ENCODE assay signal across 28 cellular contexts in the genomic region with DNA sequence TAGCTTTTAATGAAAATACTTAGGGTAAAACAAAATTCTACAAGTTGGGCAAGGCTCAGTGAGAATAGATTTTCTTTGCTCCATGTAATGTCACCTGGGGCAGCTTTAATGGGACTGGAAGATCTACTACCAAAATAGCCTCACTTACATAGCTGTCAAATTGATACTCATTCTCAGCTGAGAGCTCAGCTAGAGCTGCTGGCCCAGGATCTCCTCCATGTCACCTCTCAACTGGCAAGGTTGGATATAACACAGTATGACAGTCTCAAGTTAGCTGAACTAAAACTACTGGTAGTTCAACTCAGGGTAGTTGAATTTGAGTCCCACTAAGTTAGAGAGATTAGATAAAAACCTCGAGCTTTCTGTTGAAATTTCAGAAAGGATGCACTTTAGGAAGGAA.
"Had no signal": no experiment of that assay in that cellular context is flagged by ENCODE, and none has a peak within 500 bp of the region (broad histone marks: within the 10 kb centered on the region; RNA-seq: fewer than 3 reads in every experiment).

No MANE protein-coding gene starts in this region.

- H3K27ac ChIP-seq: hepatocyte, neural progenitor cell, neutrophil, parathyroid adenoma, psoas muscle, skin epidermis, stomach, testis, thyroid gland, transverse colon, upper lobe of left lung, vagina had no signal

- H3K9me3 Mint-ChIP-seq: mesothelial cell of epicardium, naive B cell, nephron progenitor cell, neural progenitor cell had no signal

- DNase-seq: islet precursor cell; mesendoderm; naive B cell; natural killer cell; nephron progenitor cell; occipital lobe; psoas muscle; stimulated activated CD4-positive, alpha-beta T cell treated with anti-CD3 and anti-CD28 coated beads, Interleukin-12 subunit alpha, Interleukin-12 subunit beta, amount 100 ng/mL, for 4 hours; stimulated activated CD4-positive, alpha-beta T cell treated with anti-CD3 and anti-CD28 coated beads, Interleukin-15, amount 100 ng/mL, for 24 hours; stimulated activated CD4-positive, alpha-beta T cell treated with anti-CD3 and anti-CD28 coated beads, Interleukin-2, amount 100 ng/mL, for 24 hours; stimulated activated CD4-positive, alpha-beta T cell treated with anti-CD3 and anti-CD28 coated beads, Interleukin-4, amount 100 ng/mL, for 1 hour; stimulated activated naive B cell treated with anti-CD40 and anti-IgM and Interleukin-4, amounts not matched to agents 10 μg/mL and 1 μg/mL and 100 μg/mL, for 72 hours; stimulated activated naive CD8-positive, alpha-beta T cell treated with anti-CD3 and anti-CD28 coated beads, Interleukin-15, Interleukin-2, amounts not matched to agents 100 U/mL and 50 U/mL, for 24 hours; stomach; testis; thyroid gland; transverse colon; upper lobe of left lung had no signal

- H3K36me3 ChIP-seq: neural progenitor cell, neutrophil, stomach, thyroid gland, transverse colon, upper lobe of left lung, vagina had no signal

- H3K4me3 ChIP-seq: hepatocyte, lung, neural progenitor cell, psoas muscle, skin epidermis, stomach, testis, thyroid gland, transverse colon, upper lobe of left lung, vagina had no signal

- H3K4me1 ChIP-seq: neural progenitor cell, parathyroid adenoma, psoas muscle, stomach, testis, thyroid gland, transverse colon, upper lobe of left lung, vagina had no signal

- ATAC-seq: left lobe of liver; natural killer cell; sciatic nerve; stimulated activated naive B cell treated with anti-CD40 and anti-IgM and Interleukin-4, amounts not matched to agents 10 μg/mL and 1 μg/mL and 100 μg/mL, for 72 hours; stimulated activated naive CD8-positive, alpha-beta T cell treated with anti-CD3 and anti-CD28 coated beads, Interleukin-15, Interleukin-2, amounts not matched to agents 100 U/mL and 50 U/mL, for 24 hours had no signal

- H3K36me3 Mint-ChIP-seq: mesothelial cell of epicardium; naive B cell; natural killer cell; neural progenitor cell; stimulated activated naive B cell treated with anti-CD40 and anti-IgM and Interleukin-4, amounts not matched to agents 10 μg/mL and 1 μg/mL and 100 μg/mL, for 72 hours had no signal

- H3K27ac Mint-ChIP-seq: mesothelial cell of epicardium; naive B cell; natural killer cell; nephron progenitor cell; neural progenitor cell; stimulated activated naive B cell treated with anti-CD40 and anti-IgM and Interleukin-4, amounts not matched to agents 10 μg/mL and 1 μg/mL and 100 μg/mL, for 72 hours had no signal

- H3K27me3 Mint-ChIP-seq: naive B cell; stimulated activated naive B cell treated with anti-CD40 and anti-IgM and Interleukin-4, amounts not matched to agents 10 μg/mL and 1 μg/mL and 100 μg/mL, for 72 hours had no signal

- H3K9me3 ChIP-seq: neutrophil, psoas muscle, stomach, testis, thyroid gland, transverse colon, upper lobe of left lung, vagina had no signal

- H3K27me3 ChIP-seq: hepatocyte, neural progenitor cell, neutrophil, stomach, testis, thyroid gland, transverse colon, upper lobe of left lung, vagina had no signal

- H3K4me3 Mint-ChIP-seq: mesothelial cell of epicardium; naive B cell; natural killer cell; nephron progenitor cell; neural progenitor cell; stimulated activated naive B cell treated with anti-CD40 and anti-IgM and Interleukin-4, amounts not matched to agents 10 μg/mL and 1 μg/mL and 100 μg/mL, for 72 hours had no signal

- H3K4me1 Mint-ChIP-seq: naive B cell; natural killer cell; stimulated activated naive B cell treated with anti-CD40 and anti-IgM and Interleukin-4, amounts not matched to agents 10 μg/mL and 1 μg/mL and 100 μg/mL, for 72 hours had no signal
